ENCODE assay signal across 13 cellular contexts in the genomic region with DNA sequence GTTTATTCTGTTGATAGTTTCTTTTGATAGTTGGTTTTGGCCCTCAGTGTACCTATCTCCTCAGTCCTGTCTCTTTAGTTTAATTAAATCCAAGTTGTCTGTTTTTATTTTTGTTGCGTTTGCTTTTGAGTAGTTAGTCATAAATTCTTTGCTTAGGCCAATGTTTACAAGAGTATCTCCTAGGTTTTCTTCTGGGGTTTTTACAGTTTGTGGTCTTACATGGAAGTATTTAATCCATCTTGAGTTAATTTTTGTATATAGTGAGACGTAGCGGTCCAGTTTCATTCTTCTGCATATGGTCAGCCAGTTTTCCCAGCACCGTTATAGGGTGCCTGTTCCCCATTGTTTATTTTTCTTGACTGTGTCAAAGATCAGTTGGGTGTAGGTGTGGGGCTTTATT.
"Had no signal": no experiment of that assay in that cellular context is flagged by ENCODE, and none has a peak within 500 bp of the region (broad histone marks: within the 10 kb centered on the region; RNA-seq: fewer than 3 reads in every experiment).

No MANE protein-coding gene starts in this region.

- DNase-seq: activated B cell treated with CpG ODN at 0.5 μM for 24 hours; activated CD4-positive, alpha-beta T cell treated with anti-CD3 and anti-CD28 coated beads, Interleukin-2, amount 10 ng/mL, durations not matched to agents 7 days and 5 days; activated naive CD4-positive, alpha-beta T cell treated with anti-CD3 and anti-CD28 coated beads, Interleukin-2, amount 50 U/mL, for 16 hours; activated T-cell treated with anti-CD3 and anti-CD28 coated beads for 4 hours; amygdala; ovary; sigmoid colon; stimulated activated CD4-positive, alpha-beta T cell treated with anti-CD3 and anti-CD28 coated beads, Interleukin-12 subunit alpha, Interleukin-12 subunit beta, amount 100 ng/mL, for 4 hours; stimulated activated naive CD4-positive, alpha-beta T cell; substantia nigra; T-helper 1 cell; transverse colon had no signal

- H3K36me3 ChIP-seq: ovary, transverse colon had no signal

- H3K4me1 ChIP-seq: sigmoid colon, transverse colon had no signal

- H3K9me3 ChIP-seq: ovary, sigmoid colon, transverse colon had no signal

- H3K27ac Mint-ChIP-seq: activated B cell treated with CpG ODN at 0.5 μM for 24 hours; activated CD4-positive, alpha-beta T cell treated with anti-CD3 and anti-CD28 coated beads, Interleukin-2, amount 10 ng/mL, durations not matched to agents 7 days and 5 days; activated T-helper 2 cell treated with anti-CD3 and anti-CD28 coated beads, Interferon-gamma antibody, Interleukin-2, Interleukin-4, amounts not matched to agents 10 μg/mL and 5 μg/mL and 100 μg/mL, durations not matched to agents 14 hours and 24 hours and 36 hours had no signal

- H3K27me3 Mint-ChIP-seq: activated B cell treated with CpG ODN at 0.5 μM for 24 hours; activated CD4-positive, alpha-beta T cell treated with anti-CD3 and anti-CD28 coated beads, Interleukin-2, amount 10 ng/mL, durations not matched to agents 7 days and 5 days had no signal

- H3K4me3 Mint-ChIP-seq: activated B cell treated with CpG ODN at 0.5 μM for 24 hours; activated CD4-positive, alpha-beta T cell treated with anti-CD3 and anti-CD28 coated beads, Interleukin-2, amount 10 ng/mL, durations not matched to agents 7 days and 5 days had no signal

- H3K4me1 Mint-ChIP-seq: activated CD4-positive, alpha-beta T cell treated with anti-CD3 and anti-CD28 coated beads, Interleukin-2, amount 10 ng/mL, durations not matched to agents 7 days and 5 days had no signal

- H3K27me3 ChIP-seq: ovary, sigmoid colon, transverse colon had no signal

- H3K4me3 ChIP-seq: ovary, sigmoid colon, transverse colon had no signal

- H3K27ac ChIP-seq: ovary, sigmoid colon, transverse colon had no signal
